ENCODE assay signal across 1 cellular context in genomic region chr12:122961551-122962329, GRCh38.
TF ChIP-seq lines count a peak whose summit lies in the region.

No MANE protein-coding gene starts in this region.

TF ChIP-seq in K562, 482 proteins besides CTCF, POLR2A, EP300 and RAD21 (continued from another document):
- TF ChIP-seq RCOR1 (IDR thresholded peaks at IDR 0.05; ENCODE audit: borderline replicate concordance in 1 of 2, low read depth in 2 of 2, low read length in 2 of 2) (peak in 1 of 2 experiments; percentile 30; a peak in 1 of 4 replicates), RUNX1 (IDR thresholded peaks at IDR 0.05; ENCODE audit: low read depth) (no peak), ZNF717 (CRISPR knock-in tag; IDR thresholded peaks at IDR 0.05) (no peak), ZBTB7A (IDR thresholded peaks at IDR 0.05; ENCODE audit: borderline replicate concordance, control insufficient read depth, low read depth, low read length) (no peak), TEAD4 (IDR thresholded peaks at IDR 0.05; ENCODE audit: low read length) (peak; percentile 15; the same call in 1 of the 2 replicates), TEAD4 (CRISPR knock-in tag; IDR thresholded peaks at IDR 0.05; ENCODE audit: borderline replicate concordance) (no peak), SOX6 (IDR thresholded peaks at IDR 0.05) (no peak), EGR1 (conservative IDR thresholded peaks at IDR 0.05) (peak; percentile 63)
- TF ChIP-seq, protein P1, sequence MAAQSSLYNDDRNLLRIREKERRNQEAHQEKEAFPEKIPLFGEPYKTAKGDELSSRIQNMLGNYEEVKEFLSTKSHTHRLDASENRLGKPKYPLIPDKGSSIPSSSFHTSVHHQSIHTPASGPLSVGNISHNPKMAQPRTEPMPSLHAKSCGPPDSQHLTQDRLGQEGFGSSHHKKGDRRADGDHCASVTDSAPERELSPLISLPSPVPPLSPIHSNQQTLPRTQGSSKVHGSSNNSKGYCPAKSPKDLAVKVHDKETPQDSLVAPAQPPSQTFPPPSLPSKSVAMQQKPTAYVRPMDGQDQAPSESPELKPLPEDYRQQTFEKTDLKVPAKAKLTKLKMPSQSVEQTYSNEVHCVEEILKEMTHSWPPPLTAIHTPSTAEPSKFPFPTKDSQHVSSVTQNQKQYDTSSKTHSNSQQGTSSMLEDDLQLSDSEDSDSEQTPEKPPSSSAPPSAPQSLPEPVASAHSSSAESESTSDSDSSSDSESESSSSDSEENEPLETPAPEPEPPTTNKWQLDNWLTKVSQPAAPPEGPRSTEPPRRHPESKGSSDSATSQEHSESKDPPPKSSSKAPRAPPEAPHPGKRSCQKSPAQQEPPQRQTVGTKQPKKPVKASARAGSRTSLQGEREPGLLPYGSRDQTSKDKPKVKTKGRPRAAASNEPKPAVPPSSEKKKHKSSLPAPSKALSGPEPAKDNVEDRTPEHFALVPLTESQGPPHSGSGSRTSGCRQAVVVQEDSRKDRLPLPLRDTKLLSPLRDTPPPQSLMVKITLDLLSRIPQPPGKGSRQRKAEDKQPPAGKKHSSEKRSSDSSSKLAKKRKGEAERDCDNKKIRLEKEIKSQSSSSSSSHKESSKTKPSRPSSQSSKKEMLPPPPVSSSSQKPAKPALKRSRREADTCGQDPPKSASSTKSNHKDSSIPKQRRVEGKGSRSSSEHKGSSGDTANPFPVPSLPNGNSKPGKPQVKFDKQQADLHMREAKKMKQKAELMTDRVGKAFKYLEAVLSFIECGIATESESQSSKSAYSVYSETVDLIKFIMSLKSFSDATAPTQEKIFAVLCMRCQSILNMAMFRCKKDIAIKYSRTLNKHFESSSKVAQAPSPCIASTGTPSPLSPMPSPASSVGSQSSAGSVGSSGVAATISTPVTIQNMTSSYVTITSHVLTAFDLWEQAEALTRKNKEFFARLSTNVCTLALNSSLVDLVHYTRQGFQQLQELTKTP (IDR thresholded peaks at IDR 0.05; ENCODE audit: low read depth in 1 of 2, partially characterized antibody in 2 of 2): no peak
